ENCODE assay signal across 20 cellular contexts in the genomic region with DNA sequence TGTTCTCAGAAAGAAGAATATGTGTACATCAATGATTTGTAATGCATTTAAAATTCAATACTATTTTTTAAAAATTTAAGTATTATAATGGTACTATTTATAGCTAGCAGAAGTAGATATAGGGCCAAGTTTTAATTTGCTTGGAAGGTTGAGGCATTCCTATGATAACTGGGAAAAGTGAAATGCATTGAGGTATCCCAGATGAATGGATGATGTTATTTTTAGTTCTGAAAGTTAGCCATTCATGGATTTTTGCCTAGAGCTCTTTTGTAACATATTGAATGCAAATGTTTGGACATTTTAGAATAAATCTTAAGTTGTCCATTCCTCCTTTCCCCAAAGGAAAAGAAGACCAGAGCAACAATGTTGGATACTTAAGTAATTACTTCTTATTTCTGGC. TPM values are rescaled to one million over a fixed set of nuclear protein-coding genes. Genes with fewer than 3 reads are reported as not detected.
A peak's percentile ranks its signal among the peaks of the same experiment; 100 is the strongest.
DNase-seq lines count a peak whose midpoint lies in the region; ATAC-seq and TF ChIP-seq lines count a peak whose summit lies in the region.
"Had no signal": no experiment of that assay in that cellular context is flagged by ENCODE, and none has a peak within 500 bp of the region (broad histone marks: within the 10 kb centered on the region; RNA-seq: fewer than 3 reads in every experiment).

No MANE protein-coding gene starts in this region.

- CTCF ChIA-PET in naive thymus-derived CD4-positive, alpha-beta T cell (lab: Charles Lee) = interaction anchor here (0.6 kb wide), 1 partner anchor 11 kb away, joined by 3 read pairs; no protein-coding TSS in a partner anchor

- no peak for ATAC-seq in SK-N-SH treated with all-trans-retinoic acid at 6 μM for 48 hours
- no peak for ATAC-seq in naive thymus-derived CD4-positive, alpha-beta T cell
- ATAC-seq: A549, HCT116, K562 had no signal

- H3K36me3 Mint-ChIP-seq in naive thymus-derived CD4-positive, alpha-beta T cell = no peaks in the 10 kb centered on the region
- H3K36me3 Mint-ChIP-seq: CD4-positive, CD25-positive, alpha-beta regulatory T cell; CD8-positive, alpha-beta memory T cell had no signal

- H3K27ac ChIP-seq in subcutaneous abdominal adipose tissue (ENCODE audit: low read depth, low read length) = peak overlapping the region; percentile 79
- no peak overlapping the region for H3K27ac ChIP-seq in naive thymus-derived CD4-positive, alpha-beta T cell (ENCODE audit: low read depth, low read length)
- H3K27ac ChIP-seq: 22Rv1, A549 had no signal

- H3K27me3 Mint-ChIP-seq in naive thymus-derived CD4-positive, alpha-beta T cell = peaks cover 3 to 33% (median 17%) of the 10 kb centered on the region in 5 donors
- H3K27me3 Mint-ChIP-seq: CD4-positive, CD25-positive, alpha-beta regulatory T cell had no signal

- H3K27ac Mint-ChIP-seq in naive thymus-derived CD4-positive, alpha-beta T cell = no peak overlapping the region
- H3K27ac Mint-ChIP-seq: CD4-positive, CD25-positive, alpha-beta regulatory T cell; CD8-positive, alpha-beta memory T cell; HFFc6 had no signal

- intact Hi-C loops in naive thymus-derived CD4-positive, alpha-beta T cell (cut with micrococcal nuclease) = no loop called here

- POLR2A ChIA-PET in naive thymus-derived CD4-positive, alpha-beta T cell (lab: Charles Lee) = no interaction called here

- H3K4me1 Mint-ChIP-seq in naive thymus-derived CD4-positive, alpha-beta T cell = peaks cover 0 to 6% (median 0%) of the 10 kb centered on the region in 7 donors
- H3K4me1 Mint-ChIP-seq: CD4-positive, CD25-positive, alpha-beta regulatory T cell had no signal

- H3K9ac ChIP-seq in subcutaneous abdominal adipose tissue (ENCODE audit: low read length in 5 of 5) = no peak overlapping the region

- peaks cover 0 to 16% (median 11%) of the 10 kb centered on the region in 5 donors for H3K4me1 ChIP-seq in subcutaneous abdominal adipose tissue (ENCODE audit: control insufficient read depth in 5 of 5, insufficient read depth in 5 of 5, low read length in 5 of 5)
- H3K4me1 ChIP-seq in naive thymus-derived CD4-positive, alpha-beta T cell (ENCODE audit: control insufficient read depth in 2 of 2, insufficient read depth in 2 of 2, low read length in 2 of 2) = no peaks in the 10 kb centered on the region
- H3K4me1 ChIP-seq: A549, Caco-2 had no signal

- no peaks in the 10 kb centered on the region for H3K9me3 ChIP-seq in subcutaneous abdominal adipose tissue (ENCODE audit: control insufficient read depth in 5 of 5, low read length in 5 of 5)
- H3K9me3 ChIP-seq in naive thymus-derived CD4-positive, alpha-beta T cell (ENCODE audit: control insufficient read depth in 2 of 3, low read length in 3 of 3) = no peaks in the 10 kb centered on the region
- H3K9me3 ChIP-seq: A549, BE2C, Caco-2 had no signal

- H3K36me3 ChIP-seq in subcutaneous abdominal adipose tissue (ENCODE audit: control insufficient read depth in 5 of 5, insufficient read depth in 5 of 5, low read length in 5 of 5) = no peaks in the 10 kb centered on the region
- no peaks in the 10 kb centered on the region for H3K36me3 ChIP-seq in naive thymus-derived CD4-positive, alpha-beta T cell (ENCODE audit: control insufficient read depth in 2 of 3, insufficient read depth in 3 of 3, low read length in 3 of 3)

- H3K27me3 ChIP-seq in subcutaneous abdominal adipose tissue (ENCODE audit: control insufficient read depth in 5 of 5, insufficient read depth in 4 of 5, low read length in 5 of 5) = no peaks in the 10 kb centered on the region
- H3K27me3 ChIP-seq in naive thymus-derived CD4-positive, alpha-beta T cell (ENCODE audit: control insufficient read depth in 2 of 2, insufficient read depth in 2 of 2, low read length in 2 of 2) = no peaks in the 10 kb centered on the region
- H3K27me3 ChIP-seq: BE2C had no signal

- TF ChIP-seq CTCF in AG10803 (conservative IDR thresholded peaks at IDR 0.05; ENCODE audit: low read length) = no peak

- H3K4me3 ChIP-seq in AG10803 (ENCODE audit: low read length) (no peak overlapping the region), subcutaneous abdominal adipose tissue (ENCODE audit: low read depth in 1 of 5, low read length in 5 of 5) (no peak overlapping the region)
- no peak overlapping the region for H3K4me3 ChIP-seq in naive thymus-derived CD4-positive, alpha-beta T cell (ENCODE audit: low read length)
- H3K4me3 ChIP-seq: A549, K562 had no signal

- H3K4me3 Mint-ChIP-seq in naive thymus-derived CD4-positive, alpha-beta T cell = no peak overlapping the region
- H3K4me3 Mint-ChIP-seq: CD4-positive, CD25-positive, alpha-beta regulatory T cell; CD8-positive, alpha-beta memory T cell; HFFc6 had no signal

- no peaks in the 10 kb centered on the region for H3K9me3 Mint-ChIP-seq in naive thymus-derived CD4-positive, alpha-beta T cell
- H3K9me3 Mint-ChIP-seq: CD4-positive, CD25-positive, alpha-beta regulatory T cell; CD8-positive, alpha-beta memory T cell; HFFc6 had no signal

- peak; percentile 48 for DNase-seq in AG10803 (ENCODE audit: low read depth)
- peak; percentile 9 for DNase-seq in fibroblast of gingiva (ENCODE audit: low read depth)
- no peak for DNase-seq in Ammon's horn (ENCODE audit: low spot score)
- DNase-seq in activated CD4-positive, alpha-beta T cell treated with anti-CD3 and anti-CD28 coated beads, Interleukin-2, amount 50 U/mL, for 48 hours = no peak
- no peak for DNase-seq in naive thymus-derived CD4-positive, alpha-beta T cell
- DNase-seq: BE2C; C1 segment of cervical spinal cord; Caco-2; CD4-positive, CD25-positive, alpha-beta regulatory T cell; CD8-positive, alpha-beta memory T cell; GOT3; H7; HFFc6; IMR-90 had no signal

TF ChIP-seq in SK-N-SH treated with all-trans-retinoic acid at 6 μM for 48 hours, 23 proteins besides CTCF, POLR2A, EP300 and RAD21:
- TF ChIP-seq, protein P1, sequence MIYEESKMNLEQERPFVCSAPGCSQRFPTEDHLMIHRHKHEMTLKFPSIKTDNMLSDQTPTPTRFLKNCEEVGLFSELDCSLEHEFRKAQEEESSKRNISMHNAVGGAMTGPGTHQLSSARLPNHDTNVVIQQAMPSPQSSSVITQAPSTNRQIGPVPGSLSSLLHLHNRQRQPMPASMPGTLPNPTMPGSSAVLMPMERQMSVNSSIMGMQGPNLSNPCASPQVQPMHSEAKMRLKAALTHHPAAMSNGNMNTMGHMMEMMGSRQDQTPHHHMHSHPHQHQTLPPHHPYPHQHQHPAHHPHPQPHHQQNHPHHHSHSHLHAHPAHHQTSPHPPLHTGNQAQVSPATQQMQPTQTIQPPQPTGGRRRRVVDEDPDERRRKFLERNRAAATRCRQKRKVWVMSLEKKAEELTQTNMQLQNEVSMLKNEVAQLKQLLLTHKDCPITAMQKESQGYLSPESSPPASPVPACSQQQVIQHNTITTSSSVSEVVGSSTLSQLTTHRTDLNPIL (CRISPR knock-in tag; IDR thresholded peaks at IDR 0.05; ENCODE audit: low read depth) = no peak
- TF ChIP-seq ISL1 (CRISPR knock-in tag; IDR thresholded peaks at IDR 0.05) (peak; percentile 65; the same call in 1 of the 2 replicates), BACH2 (CRISPR knock-in tag; IDR thresholded peaks at IDR 0.05; ENCODE audit: borderline replicate concordance) (no peak)

RNA-seq across cellular contexts. Expression of a gene that starts 47.6 kb away (rescaled TPM):
- not detected for total RNA-seq in naive thymus-derived CD4-positive, alpha-beta T cell
- polyA plus RNA-seq in naive thymus-derived CD4-positive, alpha-beta T cell = not detected
- total RNA-seq: Caco-2; CD4-positive, CD25-positive, alpha-beta regulatory T cell; CD8-positive, alpha-beta memory T cell had no signal
- polyA plus RNA-seq: A549; CD4-positive, CD25-positive, alpha-beta regulatory T cell; CD8-positive, alpha-beta memory T cell had no signal

Comparison
In these comparisons a context has a peak if more than half of its experiments do, and no peak if none do; other contexts are left out.
1. DNase-seq: peak in AG10803 (single experiment) and fibroblast of gingiva (single experiment); none in Ammon's horn (single experiment), activated CD4-positive, alpha-beta T cell treated with anti-CD3 and anti-CD28 coated beads, Interleukin-2, amount 50 U/mL, for 48 hours (0 of 2) and naive thymus-derived CD4-positive, alpha-beta T cell (0 of 9).